In genomic region chr4:1492636-1493539, GRCh38 we compare ENCODE assay signal across 27 cellular contexts.
DNase-seq lines count a peak whose midpoint lies in the region; ATAC-seq and TF ChIP-seq lines count a peak whose summit lies in the region.
"Had no signal": no experiment of that assay in that cellular context is flagged by ENCODE, and none has a peak within 500 bp of the region (broad histone marks: within the 10 kb centered on the region; RNA-seq: fewer than 3 reads in every experiment).

No MANE protein-coding gene starts in this region.

- H3K79me2 ChIP-seq in GM23338 (replicated peaks; ENCODE audit: insufficient read depth) = no peaks in the 10 kb centered on the region

- H3K27ac ChIP-seq in GM23338 (ENCODE audit: low read depth) = no peak overlapping the region
- H3K27ac ChIP-seq: gastroesophageal sphincter, neutrophil, PC-9, uterus had no signal

- H3K4me3 Mint-ChIP-seq in GM23338 (no peak overlapping the region), brain (no peak overlapping the region)
- H3K4me3 Mint-ChIP-seq: activated naive CD4-positive, alpha-beta T cell treated with anti-CD3 and anti-CD28 coated beads, Interleukin-2, amount 50 U/mL, for 24 hours; activated T-cell treated with anti-CD3 and anti-CD28 coated beads, Interleukin-2, amount 50 U/mL, for 72 hours; dendritic cell treated with granulocyte-macrophage colony-stimulating factor and Interleukin-4, amounts not matched to agents 40 ng/mL and 50 ng/mL, for 4 days had no signal

- H3K9me3 Mint-ChIP-seq in GM23338 = no peaks in the 10 kb centered on the region
- H3K9me3 Mint-ChIP-seq in brain = peaks cover 0 to 2% (median 0%) of the 10 kb centered on the region in 5 experiments
- H3K9me3 Mint-ChIP-seq: activated naive CD4-positive, alpha-beta T cell treated with anti-CD3 and anti-CD28 coated beads, Interleukin-2, amount 50 U/mL, for 24 hours; activated T-cell treated with anti-CD3 and anti-CD28 coated beads, Interleukin-2, amount 50 U/mL, for 72 hours; dendritic cell treated with granulocyte-macrophage colony-stimulating factor and Interleukin-4, amounts not matched to agents 40 ng/mL and 50 ng/mL, for 4 days had no signal

- H3K27me3 Mint-ChIP-seq in GM23338 (ENCODE audit: insufficient read depth, low read depth, poor library complexity) (no peaks in the 10 kb centered on the region), brain (peaks cover 3% of the 10 kb centered on the region)

- intact Hi-C loops in posterior vena cava (cut with DNase I) = no loop called here

- H3K4me1 Mint-ChIP-seq in GM23338 (no peaks in the 10 kb centered on the region), brain (peaks cover 4% of the 10 kb centered on the region)
- H3K4me1 Mint-ChIP-seq: activated naive CD4-positive, alpha-beta T cell treated with anti-CD3 and anti-CD28 coated beads, Interleukin-2, amount 50 U/mL, for 24 hours had no signal

- H3K27me3 ChIP-seq in GM23338 (ENCODE audit: insufficient read depth) = no peaks in the 10 kb centered on the region

- H3K36me3 Mint-ChIP-seq in GM23338 (ENCODE audit: low read depth) = no peaks in the 10 kb centered on the region
- no peaks in the 10 kb centered on the region for H3K36me3 Mint-ChIP-seq in brain
- H3K36me3 Mint-ChIP-seq: activated naive CD4-positive, alpha-beta T cell treated with anti-CD3 and anti-CD28 coated beads, Interleukin-2, amount 50 U/mL, for 24 hours had no signal

- TF ChIP-seq CTCF in GM23338 (conservative IDR thresholded peaks at IDR 0.05; ENCODE audit: low read depth in 2 of 2) (no peak), brain (conservative IDR thresholded peaks at IDR 0.05) (no peak)

- H3K36me3 ChIP-seq in GM23338 (ENCODE audit: insufficient read depth) = no peaks in the 10 kb centered on the region
- H3K36me3 ChIP-seq: gastroesophageal sphincter, neutrophil, uterus had no signal

- no peaks in the 10 kb centered on the region for H3K4me1 ChIP-seq in GM23338 (ENCODE audit: insufficient read depth)
- H3K4me1 ChIP-seq: gastroesophageal sphincter, uterus had no signal

- peak overlapping the region; percentile 18; the same call in 1 of the 2 replicates for H2AFZ ChIP-seq in GM23338
- H2AFZ ChIP-seq: PC-9 had no signal

- H3K27ac Mint-ChIP-seq in GM23338 (no peak overlapping the region), brain (peak overlapping the region in 3 of 5 experiments; percentile 62 to 72 (median 67))
- H3K27ac Mint-ChIP-seq: activated naive CD4-positive, alpha-beta T cell treated with anti-CD3 and anti-CD28 coated beads, Interleukin-2, amount 50 U/mL, for 24 hours; activated T-cell treated with anti-CD3 and anti-CD28 coated beads, Interleukin-2, amount 50 U/mL, for 72 hours; dendritic cell treated with granulocyte-macrophage colony-stimulating factor and Interleukin-4, amounts not matched to agents 40 ng/mL and 50 ng/mL, for 4 days had no signal

- no peaks in the 10 kb centered on the region for H4K20me1 ChIP-seq in GM23338 (replicated peaks; ENCODE audit: insufficient read depth)

- DNase-seq in activated effector memory CD4-positive, alpha-beta T cell treated with anti-CD3 and anti-CD28 coated beads, Interleukin-2, amount 50 U/mL, for 16 hours = peak; percentile 50
- DNase-seq in activated effector memory CD4-positive, alpha-beta T cell treated with Interleukin-2 at 50 U/mL for 16 hours = no peak
- DNase-seq in GM23338 (ENCODE audit: low spot score) (no peak), posterior vena cava (ENCODE audit: low spot score) (peak; percentile 67), NAMALWA (ENCODE audit: low spot score) (no peak)
- DNase-seq in stimulated activated CD4-positive, alpha-beta T cell treated with anti-CD3 and anti-CD28 coated beads, Interleukin-2, amount 100 ng/mL, for 48 hours = no peak
- DNase-seq: activated CD4-positive, alpha-beta T cell treated with anti-CD3 and anti-CD28 coated beads for 48 hours; activated T-cell treated with anti-CD3 and anti-CD28 coated beads, Interleukin-2, amount 50 U/mL, for 72 hours; C1 segment of cervical spinal cord; caudate nucleus; hippocampal formation; NCI-H1092 treated with DMSO at 0.1 percent for 48 hours; NCI-H2029 treated with DMSO at 0.1 percent for 48 hours; NCI-H226; NCI-H774; PC-9; SIG-M5; stimulated activated CD4-positive, alpha-beta T cell treated with anti-CD3 and anti-CD28 coated beads, Interleukin-4, amount 100 ng/mL, for 1 hour; stimulated activated naive CD4-positive, alpha-beta T cell; uterus had no signal

- no peak overlapping the region for H3K4me3 ChIP-seq in GM23338
- H3K4me3 ChIP-seq: gastroesophageal sphincter, lung, PC-9, uterus had no signal

- H3K9me2 ChIP-seq in GM23338 (ENCODE audit: insufficient read depth) = no peaks in the 10 kb centered on the region

- H3K4me2 ChIP-seq in GM23338 = no peak overlapping the region
- H3K4me2 ChIP-seq: PC-9 had no signal

- ATAC-seq in GM23338 = no peak
- no peak for ATAC-seq in HG03097 (IDR thresholded peaks at IDR 0.05; ENCODE audit: low FRiP score, unreplicated experiment)
- ATAC-seq: activated T-cell treated with anti-CD3 and anti-CD28 coated beads, Interleukin-2, amount 50 U/mL, for 72 hours; gastroesophageal sphincter had no signal

- H3F3A ChIP-seq in GM23338 (replicated peaks; ENCODE audit: low read depth) = no peaks in the 10 kb centered on the region

TF ChIP-seq in GM23338, 12 proteins besides CTCF, POLR2A, EP300 and RAD21:
- TF ChIP-seq STAT1 (IDR thresholded peaks at IDR 0.05; ENCODE audit: unreplicated experiment) = no peak
- no peak for TF ChIP-seq CREB1 (CRISPR knock-in tag; IDR thresholded peaks at IDR 0.05; ENCODE audit: low read depth)
- TF ChIP-seq EZH2phosphoT487 (IDR thresholded peaks at IDR 0.05; ENCODE audit: unreplicated experiment) = no peak
- TF ChIP-seq POLR2AphosphoS5 (IDR thresholded peaks at IDR 0.05; ENCODE audit: low read depth) = no peak

Comparison
In these comparisons a context has a peak if more than half of its experiments do, and no peak if none do; other contexts are left out.
1. DNase-seq: peak in activated effector memory CD4-positive, alpha-beta T cell treated with anti-CD3 and anti-CD28 coated beads, Interleukin-2, amount 50 U/mL, for 16 hours (single experiment) and posterior vena cava (single experiment); none in activated effector memory CD4-positive, alpha-beta T cell treated with Interleukin-2 at 50 U/mL for 16 hours (single experiment), GM23338 (single experiment), stimulated activated CD4-positive, alpha-beta T cell treated with anti-CD3 and anti-CD28 coated beads, Interleukin-2, amount 100 ng/mL, for 48 hours (0 of 2) and NAMALWA (single experiment).